In genomic region chr11:68409748-68410344, GRCh38 we compare ENCODE assay signal across 19 cellular contexts. TPM values are rescaled to one million over a fixed set of nuclear protein-coding genes. Genes with fewer than 3 reads are reported as not detected.
DNase-seq lines count a peak whose midpoint lies in the region; ATAC-seq, FAIRE-seq and TF ChIP-seq lines count a peak whose summit lies in the region.
"Had no signal": no experiment of that assay in that cellular context is flagged by ENCODE, and none has a peak within 500 bp of the region (broad histone marks: within the 10 kb centered on the region; RNA-seq: fewer than 3 reads in every experiment).

No MANE protein-coding gene starts in this region.

- no CpG with 5 or more reads among the region's 30 CpGs for WGBS in neuronal stem cell (ENCODE audit: extremely low coverage in 2 of 2, insufficient read length in 2 of 2, insufficient replicate concordance in 1 of 2), 2 donors

- H3K23ac ChIP-seq in neuronal stem cell (ENCODE audit: low read depth, low read length, poor library complexity): peak overlapping the region; percentile 4

- no peak overlapping the region for H2BK5ac ChIP-seq in neuronal stem cell (ENCODE audit: low read length)

- no peak overlapping the region for H2AFZ ChIP-seq in neuronal stem cell (ENCODE audit: low read length)
- H2AFZ ChIP-seq: GM23248 had no signal

- no peak overlapping the region for H2BK15ac ChIP-seq in neuronal stem cell (ENCODE audit: low read length)

- no peak for DNase-seq in left ventricle myocardium inferior
- DNase-seq in left cardiac atrium: no peak
- DNase-seq in Panc1 (ENCODE audit: low read depth, low spot score): no peak
- no peak for DNase-seq in neuronal stem cell (ENCODE audit: low spot score)
- DNase-seq in urothelium cell line (ENCODE audit: low spot score): no peak
- no peak for DNase-seq in midbrain (lab: John Stamatoyannopoulos, UW)
- DNase-seq: C1 segment of cervical spinal cord; CD4-positive, CD25-positive, alpha-beta regulatory T cell; CD8-positive, alpha-beta memory T cell; COR-L47; DMS 273 treated with DMSO at 0.1 percent for 48 hours; DMS53; DND-41; EL; GM23248 had no signal

- H3K9ac ChIP-seq in neuronal stem cell (ENCODE audit: low read depth, low read length, poor library complexity): no peak overlapping the region
- H3K9ac ChIP-seq: GM23248 had no signal

- no peak overlapping the region for H3K4me2 ChIP-seq in neuronal stem cell (ENCODE audit: insufficient read depth, low read length, poor library complexity, severe bottlenecking)

- no TSS peak for BruUV-seq in Panc1 (replicated peaks; lab: Mats Ljungman, UMichigan)

- H3K4me3 ChIP-seq in left ventricle myocardium inferior: no peak overlapping the region
- no peak overlapping the region for H3K4me3 ChIP-seq in Panc1 (ENCODE audit: low read depth in 2 of 2, low read length in 2 of 2)
- H3K4me3 ChIP-seq in neuronal stem cell (ENCODE audit: low read length in 2 of 2): no peak overlapping the region
- H3K4me3 ChIP-seq: GM12878, GM23248, HAP-1 had no signal

- ATAC-seq in left cardiac atrium (no peak), Panc1 (0 out of 2 replicates have a peak, but pooled peaks have one; percentile 21), GM18511 (IDR thresholded peaks at IDR 0.05; ENCODE audit: unreplicated experiment) (no peak)
- ATAC-seq: GM12878 had no signal

- no peak overlapping the region for H3K18ac ChIP-seq in neuronal stem cell (ENCODE audit: low read length)

- no peak overlapping the region for H4K91ac ChIP-seq in neuronal stem cell (ENCODE audit: low read depth, low read length, poor library complexity)

- H2AK5ac ChIP-seq in neuronal stem cell (ENCODE audit: low read depth, low read length): no peak overlapping the region

- H3K36me3 ChIP-seq in left ventricle myocardium inferior: peaks cover 83% of the 10 kb centered on the region
- peaks cover 15% of the 10 kb centered on the region for H3K36me3 ChIP-seq in Panc1 (ENCODE audit: control insufficient read depth, insufficient read depth, low read length)
- peaks cover 52 to 88% of the 10 kb centered on the region in 2 donors for H3K36me3 ChIP-seq in neuronal stem cell (replicated peaks in 1 of 2; ENCODE audit: control insufficient read depth in 2 of 2, insufficient read depth in 2 of 2, low read length in 2 of 2)

- H3K4me1 ChIP-seq in left ventricle myocardium inferior (peaks cover 49% of the 10 kb centered on the region), Panc1 (ENCODE audit: control insufficient read depth, insufficient read depth, low read length) (no peaks in the 10 kb centered on the region), neuronal stem cell (ENCODE audit: control insufficient read depth in 2 of 2, insufficient read depth in 1 of 2, low read depth in 1 of 2, low read length in 2 of 2) (no peaks in the 10 kb centered on the region)
- H3K4me1 ChIP-seq: HAP-1 had no signal

- H3K27me3 ChIP-seq in left ventricle myocardium inferior (ENCODE audit: low read depth) (no peaks in the 10 kb centered on the region), Panc1 (ENCODE audit: control insufficient read depth, insufficient read depth, low read length) (no peaks in the 10 kb centered on the region), neuronal stem cell (ENCODE audit: control insufficient read depth in 3 of 3, insufficient read depth in 3 of 3, low read depth in 1 of 3, low read length in 3 of 3) (no peaks in the 10 kb centered on the region)

- intact Hi-C loops in left ventricle myocardium inferior (cut with micrococcal nuclease): no loop called here
- intact Hi-C loops in left cardiac atrium (cut with DNase I): no loop called here
- intact Hi-C loops in Panc1 (cut with micrococcal nuclease; ENCODE audit: unreplicated experiment): no loop called here

- no peak overlapping the region for H2BK12ac ChIP-seq in neuronal stem cell (ENCODE audit: low read length)

- CTCF ChIA-PET in Panc1 (lab: Charles Lee): interaction anchor here (0.7 kb wide), 1 partner anchor 658 kb away, joined by 4 read pairs; no protein-coding TSS in a partner anchor

- H4K8ac ChIP-seq in neuronal stem cell (ENCODE audit: low read depth, low read length): no peak overlapping the region

- H3K79me1 ChIP-seq in neuronal stem cell (ENCODE audit: low read depth, low read length): no peaks in the 10 kb centered on the region

- in situ Hi-C loops in Panc1 (cut with HindIII; ENCODE audit: low pct_unique_long_range_greater_than_20kb, low sequenced_read_pairs): no loop called here

- H3K4ac ChIP-seq in neuronal stem cell (ENCODE audit: low read length): peak overlapping the region; percentile 11

- peak; percentile 42 for FAIRE-seq in urothelium cell line (lab: Jason Lieb, UNC)
- FAIRE-seq: GM12878 had no signal

- H3K9me3 ChIP-seq in left ventricle myocardium inferior (replicated peaks) (no peaks in the 10 kb centered on the region), Panc1 (ENCODE audit: control insufficient read depth, insufficient read depth, low read depth, low read length) (no peaks in the 10 kb centered on the region), neuronal stem cell (replicated peaks in 1 of 2; ENCODE audit: control insufficient read depth in 2 of 2, insufficient read depth in 1 of 2, low read depth in 1 of 2, low read length in 2 of 2) (no peaks in the 10 kb centered on the region)
- H3K9me3 ChIP-seq: HAP-1 had no signal

- POLR2A ChIA-PET in Panc1 (lab: Charles Lee): interaction anchor here (0.7 kb wide), 1 partner anchor 86 kb away, joined by 3 read pairs; no protein-coding TSS in a partner anchor

- H3K27ac ChIP-seq in left ventricle myocardium inferior (replicated peaks): peak overlapping the region; percentile 52
- H3K27ac ChIP-seq in Panc1 (ENCODE audit: low read length): no peak overlapping the region
- no peak overlapping the region for H3K27ac ChIP-seq in neuronal stem cell (replicated peaks; ENCODE audit: low read length)
- H3K27ac ChIP-seq: GM23248, HL-60 had no signal

- H3K14ac ChIP-seq in neuronal stem cell (ENCODE audit: low read length): no peak overlapping the region

- TF ChIP-seq CTCF in left ventricle myocardium inferior (IDR thresholded peaks at IDR 0.05; ENCODE audit: borderline replicate concordance) (no peak), Panc1 (IDR thresholded peaks at IDR 0.05) (no peak)

- no peak overlapping the region for H2BK120ac ChIP-seq in neuronal stem cell (ENCODE audit: low read depth, low read length)

RNA-seq across cellular contexts. Expression of gene PPP6R3, which starts 50.7 kb away (rescaled TPM):
- total RNA-seq in left ventricle myocardium inferior (78.8 TPM), left cardiac atrium (10 to 100 TPM; 69.8 to 86.0 TPM), Panc1 (2021; ENCODE audit: unreplicated experiment) (163 TPM)
- 112 TPM for polyA plus RNA-seq in Panc1 (2012; ENCODE audit: insufficient read length)
- polyA plus RNA-seq in neuronal stem cell (2013, experiment 1 of 2): 55.3 TPM
- polyA plus RNA-seq in neuronal stem cell (2013, experiment 2 of 2): 57.5 TPM
